ENCODE assay signal across 8 cellular contexts in genomic region chr2:39469807-39470206, GRCh38. TPM values are rescaled to one million over a fixed set of nuclear protein-coding genes. Genes with fewer than 3 reads are reported as not detected.
DNase-seq lines count a peak whose midpoint lies in the region; ATAC-seq, FAIRE-seq and TF ChIP-seq lines count a peak whose summit lies in the region.
"Had no signal": no experiment of that assay in that cellular context is flagged by ENCODE, and none has a peak within 500 bp of the region (broad histone marks: within the 10 kb centered on the region; RNA-seq: fewer than 3 reads in every experiment).

No MANE protein-coding gene starts in this region.

- peaks cover 33% of the 10 kb centered on the region for H3K4me1 ChIP-seq in GM23338 (ENCODE audit: insufficient read depth)
- H3K4me1 ChIP-seq in KMS-11 (ENCODE audit: low read depth, poor library complexity, severe bottlenecking) = peaks cover 47% of the 10 kb centered on the region
- H3K4me1 ChIP-seq in endothelial cell of umbilical vein (ENCODE audit: control insufficient read depth, extremely low read depth, insufficient read depth, low read length) = peaks cover 36% of the 10 kb centered on the region
- peaks cover 35% of the 10 kb centered on the region for H3K4me1 ChIP-seq in osteoblast (ENCODE audit: insufficient read depth, low read length)

- TF ChIP-seq POLR2A in endothelial cell of umbilical vein (IDR thresholded peaks at IDR 0.05; ENCODE audit: low read depth, low read length) = no peak

- H3K27me3 ChIP-seq in GM23338 (ENCODE audit: insufficient read depth) (no peaks in the 10 kb centered on the region), KMS-11 (ENCODE audit: insufficient read depth, low read depth) (no peaks in the 10 kb centered on the region), endothelial cell of umbilical vein (ENCODE audit: control insufficient read depth in 2 of 2, insufficient read depth in 2 of 2, low read length in 2 of 2) (no peaks in the 10 kb centered on the region), osteoblast (ENCODE audit: insufficient read depth, low read length) (no peaks in the 10 kb centered on the region)

- dilution Hi-C loops in endothelial cell of umbilical vein (cut with MboI; ENCODE audit: extremely low pct_ligation_motif_present, low sequenced_read_pairs) = no loop called here

- no peaks in the 10 kb centered on the region for H3K36me3 Mint-ChIP-seq in GM23338 (ENCODE audit: low read depth)

- peaks cover 41% of the 10 kb centered on the region for H3K4me1 Mint-ChIP-seq in GM23338

- POLR2A ChIA-PET in endothelial cell of umbilical vein (lab: Charles Lee) = no interaction called here

- DNase-seq in GM23338 (ENCODE audit: low spot score) (peak; percentile 51), endothelial cell of umbilical vein (ENCODE audit: low read depth, low spot score) (peak; percentile 73), osteoblast (ENCODE audit: insufficient read length, low spot score, missing footprints) (peak; percentile 15), NCI-H128 (lab: John Stamatoyannopoulos, UW; ENCODE audit: unreplicated experiment) (no peak), NCI-H2029 (lab: John Stamatoyannopoulos, UW) (no peak)

- ATAC-seq in GM18519 (IDR thresholded peaks at IDR 0.05; ENCODE audit: low FRiP score, unreplicated experiment) = peak; percentile 73
- ATAC-seq in GM23338 = peak; percentile 89

- no peaks in the 10 kb centered on the region for H3K36me3 ChIP-seq in GM23338 (ENCODE audit: insufficient read depth)
- no peaks in the 10 kb centered on the region for H3K36me3 ChIP-seq in KMS-11 (ENCODE audit: insufficient read depth)
- no peaks in the 10 kb centered on the region for H3K36me3 ChIP-seq in endothelial cell of umbilical vein (ENCODE audit: control insufficient read depth in 2 of 2, extremely low read depth in 1 of 2, insufficient read depth in 2 of 2, low read length in 2 of 2)
- H3K36me3 ChIP-seq in osteoblast (ENCODE audit: insufficient read depth, low read length) = no peaks in the 10 kb centered on the region

- H2AFZ ChIP-seq in GM23338 (no peak overlapping the region), KMS-11 (ENCODE audit: low read depth) (no peak overlapping the region), endothelial cell of umbilical vein (ENCODE audit: low read depth, low read length) (peak overlapping the region; percentile 3), osteoblast (ENCODE audit: low read length) (peak overlapping the region; percentile 27)

- peak overlapping the region; percentile 87 for H3K27ac ChIP-seq in GM23338 (ENCODE audit: low read depth)
- no peak overlapping the region for H3K27ac ChIP-seq in KMS-11
- peak overlapping the region; percentile 49 for H3K27ac ChIP-seq in endothelial cell of umbilical vein (ENCODE audit: insufficient read depth, low read depth, low read length)
- peak overlapping the region; percentile 55 for H3K27ac ChIP-seq in osteoblast (ENCODE audit: low read depth, low read length)

- no peak overlapping the region for H3K4me3 Mint-ChIP-seq in GM23338

- CTCF ChIA-PET in endothelial cell of umbilical vein (lab: Charles Lee) = interaction anchor here (0.8 to 3.0 kb wide), 11 partner anchors 9 to 260 kb away, joined by 3 to 13 read pairs (median 4); no protein-coding TSS in a partner anchor

- H3K4me3 ChIP-seq in GM23338 = no peak overlapping the region
- no peak overlapping the region for H3K4me3 ChIP-seq in KMS-11 (IDR thresholded peaks at IDR 0.05; ENCODE audit: insufficient read depth, low read depth, low read length)
- no peak overlapping the region for H3K4me3 ChIP-seq in endothelial cell of umbilical vein (replicated peaks in 1 of 3; ENCODE audit: insufficient read depth in 1 of 3, low read depth in 1 of 3, low read length in 3 of 3)
- H3K4me3 ChIP-seq in osteoblast (ENCODE audit: insufficient read depth, low read length) = peak overlapping the region; percentile 42
- H3K4me3 ChIP-seq: skin epidermis had no signal

- H3K9me2 ChIP-seq in GM23338 (ENCODE audit: insufficient read depth) = no peaks in the 10 kb centered on the region

- peaks cover 2% of the 10 kb centered on the region for H3K27me3 Mint-ChIP-seq in GM23338 (ENCODE audit: insufficient read depth, low read depth, poor library complexity)

- H3K79me2 ChIP-seq in GM23338 (replicated peaks; ENCODE audit: insufficient read depth) (no peaks in the 10 kb centered on the region), KMS-11 (ENCODE audit: insufficient read depth, low read depth) (no peaks in the 10 kb centered on the region), endothelial cell of umbilical vein (ENCODE audit: control insufficient read depth, insufficient read depth, low read length) (no peaks in the 10 kb centered on the region), osteoblast (ENCODE audit: insufficient read depth, low read length) (no peaks in the 10 kb centered on the region)

- H3K9me3 Mint-ChIP-seq in GM23338 = no peaks in the 10 kb centered on the region; the same call in 2 of the 3 replicates

- TF ChIP-seq CTCF in GM23338 (conservative IDR thresholded peaks at IDR 0.05; ENCODE audit: low read depth in 2 of 2) (no peak), KMS-11 (conservative IDR thresholded peaks at IDR 0.05; ENCODE audit: low read depth, low read length) (no peak), endothelial cell of umbilical vein (IDR thresholded peaks at IDR 0.05; ENCODE audit: extremely low read depth in 1 of 2, insufficient read depth in 1 of 2, low read depth in 1 of 2, low read length in 2 of 2) (no peak), osteoblast (IDR thresholded peaks at IDR 0.05; ENCODE audit: extremely low read depth, low read depth, low read length) (no peak)

- H3K27ac Mint-ChIP-seq in GM23338 = peak overlapping the region; percentile 52; the same call in 1 of the 2 replicates

- BruUV-seq in endothelial cell of umbilical vein (replicated peaks; lab: Mats Ljungman, UMichigan) = no TSS peak

- no peaks in the 10 kb centered on the region for H3K9me3 ChIP-seq in endothelial cell of umbilical vein (replicated peaks; ENCODE audit: control insufficient read depth, insufficient read depth, low read length)
- no peaks in the 10 kb centered on the region for H3K9me3 ChIP-seq in osteoblast (ENCODE audit: low read depth, low read length)

- peak; percentile 93 for FAIRE-seq in endothelial cell of umbilical vein (lab: Jason Lieb, UNC)

- 0 out of 2 replicates have a peak, but pooled peaks cover 13% of the 10 kb centered on the region for H3F3A ChIP-seq in GM23338 (replicated peaks; ENCODE audit: low read depth)

- H4K20me1 ChIP-seq in GM23338 (replicated peaks; ENCODE audit: insufficient read depth) (no peaks in the 10 kb centered on the region), KMS-11 (ENCODE audit: insufficient read depth) (no peaks in the 10 kb centered on the region), endothelial cell of umbilical vein (replicated peaks; ENCODE audit: control insufficient read depth, extremely low read depth, insufficient read depth, low read length) (no peaks in the 10 kb centered on the region), osteoblast (ENCODE audit: insufficient read depth, low read length) (no peaks in the 10 kb centered on the region)

- H3K9ac ChIP-seq in KMS-11 = no peak overlapping the region
- no peak overlapping the region for H3K9ac ChIP-seq in endothelial cell of umbilical vein (replicated peaks; ENCODE audit: extremely low read depth, insufficient read depth, low read length)

- H3K4me2 ChIP-seq in GM23338 (peak overlapping the region; percentile 5), KMS-11 (peak overlapping the region; percentile 15; the same call in 1 of the 2 replicates), endothelial cell of umbilical vein (ENCODE audit: insufficient read depth, low read length) (peak overlapping the region; percentile 6), osteoblast (ENCODE audit: insufficient read depth, low read length) (peak overlapping the region; percentile 77)

- intact Hi-C loops in endothelial cell of umbilical vein (cut with micrococcal nuclease) = loop anchor here (1.0 kb wide), 4 partner anchors 11 to 43 kb away; partner anchors contain the start of gene MAP4K3

- no peaks in the 10 kb centered on the region for H3K9me1 ChIP-seq in endothelial cell of umbilical vein (replicated peaks; ENCODE audit: control insufficient read depth, extremely low read depth, insufficient read depth, low read length)

TF ChIP-seq in GM23338, 12 proteins besides CTCF, POLR2A, EP300 and RAD21:
- TF ChIP-seq EZH2 (IDR thresholded peaks at IDR 0.05; ENCODE audit: low read depth, unreplicated experiment) = no peak

TF ChIP-seq in endothelial cell of umbilical vein, 7 proteins besides CTCF, POLR2A, EP300 and RAD21:
- no peak for TF ChIP-seq JUN (IDR thresholded peaks at IDR 0.05; ENCODE audit: borderline replicate concordance, insufficient read depth, insufficient read length, low read depth)
- no peak for TF ChIP-seq GATA2 (IDR thresholded peaks at IDR 0.05; ENCODE audit: insufficient read depth, insufficient read length, low read depth, low read length)
- TF ChIP-seq FOS (IDR thresholded peaks at IDR 0.05; ENCODE audit: borderline replicate concordance, insufficient read depth, low read length) = no peak
- no peak for TF ChIP-seq MYC (IDR thresholded peaks at IDR 0.05; ENCODE audit: low read depth, low read length)
- TF ChIP-seq EZH2 (IDR thresholded peaks at IDR 0.05; ENCODE audit: borderline replicate concordance, low read depth, low read length, severe bottlenecking) = no peak
- TF ChIP-seq MAX (IDR thresholded peaks at IDR 0.05; ENCODE audit: insufficient read depth, insufficient read length) = no peak
- TF ChIP-seq POLR2AphosphoS5 (IDR thresholded peaks at IDR 0.05; ENCODE audit: insufficient read depth, low read depth, low read length) = no peak

RNA-seq across cellular contexts. Expression of gene MAP4K3, which starts 32.7 kb away (rescaled TPM):
- total RNA-seq in GM23338 (2014; rRNA removed; shearing (Covaris generic)) = 80.9 and 90.7 TPM in 2 replicates
- polyA plus RNA-seq in GM23338 (2016; fragmentation: Nextera tagmentation; extraction: Ambion mirVana) = 27.4 and 33.0 TPM in 2 replicates
- total RNA-seq in endothelial cell of umbilical vein = 45.9 and 46.2 TPM in 2 replicates
- 6.4 and 8.0 TPM in 2 replicates for polyA plus RNA-seq in endothelial cell of umbilical vein
- polyA plus RNA-seq in endothelial cell of umbilical vein (2011; cell fraction: cytosol; rRNA removed) = 8.0 and 8.1 TPM in 2 replicates
- polyA plus RNA-seq in endothelial cell of umbilical vein (2011; cell fraction: nucleus; rRNA removed) = 37.0 and 46.6 TPM in 2 replicates
- 13.5 and 17.1 TPM in 2 replicates for polyA plus RNA-seq in endothelial cell of umbilical vein (2012)
- polyA minus RNA-seq in endothelial cell of umbilical vein = 19.6 and 20.1 TPM in 2 replicates
- 8.5 TPM for polyA minus RNA-seq in endothelial cell of umbilical vein (2011; cell fraction: cytosol; rRNA and poly(A)+ RNA removed)
- 98.0 and 121 TPM in 2 replicates for polyA minus RNA-seq in endothelial cell of umbilical vein (2011; cell fraction: nucleus; rRNA and poly(A)+ RNA removed)
- 49.8 and 51.8 TPM in 2 replicates for total RNA-seq in osteoblast

Comparison
In these comparisons a context has a peak if more than half of its experiments do, and no peak if none do; other contexts are left out.
1. DNase-seq: peak in GM23338 (single experiment), endothelial cell of umbilical vein (single experiment) and osteoblast (single experiment); none in NCI-H128 (single experiment) and NCI-H2029 (single experiment).
2. H2AFZ ChIP-seq: peak in endothelial cell of umbilical vein (single experiment) and osteoblast (single experiment); none in GM23338 (single experiment) and KMS-11 (single experiment).
3. H3K4me2 ChIP-seq: peak in every context shown above with its lines; median percentile 77 in osteoblast; 15 in KMS-11; 6 in endothelial cell of umbilical vein; 5 in GM23338.